8 cellular contexts compared by ENCODE assay signal in the genomic region with DNA sequence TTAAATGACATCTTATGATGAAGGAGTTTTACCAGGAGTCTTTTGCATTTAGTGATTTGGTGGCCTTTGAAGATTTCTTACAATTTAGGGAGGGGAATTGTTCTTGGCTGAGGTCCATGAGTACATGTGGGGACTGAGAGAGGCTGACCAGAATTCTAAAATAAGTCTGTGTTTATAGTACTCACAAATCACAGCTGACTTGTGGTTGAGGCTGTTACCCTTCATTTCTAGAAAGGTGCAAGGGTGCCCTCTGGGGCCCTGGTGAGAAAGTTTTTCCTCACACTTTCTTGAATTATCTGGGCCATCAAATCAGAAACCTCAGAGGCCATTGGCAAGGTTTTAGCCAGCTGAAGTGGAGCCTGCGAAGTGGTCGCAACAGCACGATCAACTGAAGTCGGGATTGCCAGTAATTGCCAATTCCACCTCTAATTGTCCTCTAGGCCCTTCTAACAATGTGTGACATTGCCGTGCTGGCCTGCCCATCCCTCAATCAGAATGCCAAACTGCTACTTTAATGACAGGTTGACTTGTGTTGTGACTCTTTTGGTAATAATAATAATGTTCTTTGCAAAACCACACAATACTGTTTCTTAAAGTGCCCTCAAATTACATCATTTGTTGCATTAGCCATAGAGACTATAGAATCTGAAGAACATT.
DNase-seq lines count a peak whose midpoint lies in the region; ATAC-seq and TF ChIP-seq lines count a peak whose summit lies in the region.

No MANE protein-coding gene starts in this region.

- H4K20me1 ChIP-seq in OCI-LY7 (ENCODE audit: insufficient read depth, low read length), result no peaks in the 10 kb centered on the region

- no peaks in the 10 kb centered on the region for H3K9me2 ChIP-seq in OCI-LY7 (ENCODE audit: insufficient read depth, low read length)

- no peaks in the 10 kb centered on the region for H3K36me3 ChIP-seq in OCI-LY7 (ENCODE audit: insufficient read depth, low read length)

- CTCF ChIA-PET in OCI-LY7 (lab: Charles Lee; ENCODE audit: unreplicated experiment), result no interaction called here

- no peak overlapping the region for H3K4me3 ChIP-seq in OCI-LY7 (ENCODE audit: low read depth, low read length, poor library complexity, severe bottlenecking)

- H3K9me3 ChIP-seq in OCI-LY7 (ENCODE audit: low read length), result no peaks in the 10 kb centered on the region

- no TSS peak for BruUV-seq in OCI-LY7 (replicated peaks; lab: Mats Ljungman, UMichigan)

- no peaks in the 10 kb centered on the region for H3K4me1 ChIP-seq in OCI-LY7 (ENCODE audit: insufficient read depth, low read length, poor library complexity, severe bottlenecking)

- H3K4me2 ChIP-seq in OCI-LY7 (ENCODE audit: low read length), result no peak overlapping the region

- TF ChIP-seq CTCF in OCI-LY7 (conservative IDR thresholded peaks at IDR 0.05; ENCODE audit: low read length), result peak; percentile 77

- no peak overlapping the region for H3K27ac ChIP-seq in OCI-LY7 (ENCODE audit: low read depth, low read length, poor library complexity, severe bottlenecking)

- peak; percentile 74 for ATAC-seq in Right ventricle myocardium inferior
- peak; percentile 85 for ATAC-seq in HG02763 (IDR thresholded peaks at IDR 0.05; ENCODE audit: unreplicated experiment)
- ATAC-seq in HG03457 (IDR thresholded peaks at IDR 0.05; ENCODE audit: unreplicated experiment), result no peak

- no peaks in the 10 kb centered on the region for H3K79me2 ChIP-seq in OCI-LY7 (ENCODE audit: insufficient read depth, low read depth, low read length)

- DNase-seq in Right ventricle myocardium inferior (ENCODE audit: missing footprints), result no peak
- DNase-seq in cardiac septum (ENCODE audit: low spot score), result no peak
- peak; percentile 65 for DNase-seq in OCI-LY7 (ENCODE audit: low spot score)
- DNase-seq in epidermal melanocyte (ENCODE audit: insufficient read length, low spot score), result peak; percentile 23
- DNase-seq in mucosa of gallbladder (ENCODE audit: low spot score), result peak; percentile 42
- no peak for DNase-seq in stimulated activated CD4-positive, alpha-beta T cell treated with anti-CD3 and anti-CD28 coated beads, Interleukin-2, amount 100 ng/mL, for 48 hours

- POLR2A ChIA-PET in OCI-LY7 (lab: Charles Lee), result interaction anchor here (0.5 to 0.7 kb wide), 2 partner anchors 29 to 66 kb away, joined by 3 to 5 read pairs; no protein-coding TSS in a partner anchor

- intact Hi-C loops in Right ventricle myocardium inferior (cut with DNase I), result loop anchor here (1.0 to 2.0 kb wide), 2 partner anchors 126 to 319 kb away; no protein-coding TSS in a partner anchor
- intact Hi-C loops in cardiac septum (cut with DNase I), result loop anchor here (2.0 kb wide), 1 partner anchor 125 kb away; no protein-coding TSS in a partner anchor
- intact Hi-C loops in OCI-LY7 (cut with micrococcal nuclease; ENCODE audit: unreplicated experiment), result loop anchor here (2.0 kb wide), 1 partner anchor 125 kb away; no protein-coding TSS in a partner anchor

- H2AFZ ChIP-seq in OCI-LY7 (ENCODE audit: low read length), result no peak overlapping the region

Comparison
In these comparisons a context has a peak if more than half of its experiments do, and no peak if none do; other contexts are left out.
1. DNase-seq: peak in OCI-LY7 (single experiment), epidermal melanocyte (single experiment) and mucosa of gallbladder (single experiment); none in Right ventricle myocardium inferior (single experiment), cardiac septum (single experiment) and stimulated activated CD4-positive, alpha-beta T cell treated with anti-CD3 and anti-CD28 coated beads, Interleukin-2, amount 100 ng/mL, for 48 hours (0 of 2).